ENCODE assay signal across 9 cellular contexts in the genomic region with DNA sequence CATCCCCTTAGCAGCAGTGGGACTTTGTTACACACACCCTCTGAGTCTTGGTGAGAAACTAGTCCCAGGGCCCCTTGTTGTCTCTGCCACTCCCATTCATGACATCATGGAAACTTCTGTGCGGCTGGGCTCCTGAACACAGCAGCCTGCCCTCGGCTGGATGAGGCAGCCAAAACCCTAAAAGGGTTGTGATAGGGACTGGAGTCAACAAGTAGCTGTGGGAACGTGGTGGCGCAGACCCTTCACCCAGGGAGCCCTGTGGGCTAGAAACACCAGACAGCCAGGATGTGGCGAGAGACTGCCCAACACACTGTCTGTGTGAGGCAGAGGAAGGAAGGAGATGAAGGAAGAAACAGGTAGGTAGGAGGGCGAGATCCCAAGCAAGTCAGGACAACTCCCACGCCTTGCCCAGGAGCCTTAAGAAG. TPM values are rescaled to one million over a fixed set of nuclear protein-coding genes. Genes with fewer than 3 reads are reported as not detected.
A peak's percentile ranks its signal among the peaks of the same experiment; 100 is the strongest.
DNase-seq lines count a peak whose midpoint lies in the region; ATAC-seq and TF ChIP-seq lines count a peak whose summit lies in the region.
"Had no signal": no experiment of that assay in that cellular context is flagged by ENCODE, and none has a peak within 500 bp of the region (broad histone marks: within the 10 kb centered on the region; RNA-seq: fewer than 3 reads in every experiment).

No MANE protein-coding gene starts in this region.

- H3K9me3 Mint-ChIP-seq in GM23338 = peaks cover 4% of the 10 kb centered on the region; the same call in 1 of the 3 replicates
- H3K9me3 Mint-ChIP-seq in activated CD4-positive, alpha-beta T cell treated with anti-CD3 and anti-CD28 coated beads, Interleukin-2, amount 10 ng/mL, durations not matched to agents 24 days and 14 days = no peaks in the 10 kb centered on the region
- H3K9me3 Mint-ChIP-seq in effector memory CD8-positive, alpha-beta T cell = no peaks in the 10 kb centered on the region

- H3K79me2 ChIP-seq in GM23338 (replicated peaks; ENCODE audit: insufficient read depth) = no peaks in the 10 kb centered on the region

- no peak for ATAC-seq in GM23338
- ATAC-seq in effector memory CD8-positive, alpha-beta T cell (replicated peaks) = peak; percentile 75
- no peak for ATAC-seq in HG02973 (IDR thresholded peaks at IDR 0.05; ENCODE audit: unreplicated experiment)
- ATAC-seq in GM21528 (IDR thresholded peaks at IDR 0.05; ENCODE audit: low FRiP score, unreplicated experiment) = no peak

- no peak overlapping the region for H3K27ac ChIP-seq in GM23338 (ENCODE audit: low read depth)
- H3K27ac ChIP-seq: thyroid gland had no signal

- no peaks in the 10 kb centered on the region for H3K27me3 ChIP-seq in GM23338 (ENCODE audit: insufficient read depth)
- H3K27me3 ChIP-seq: thyroid gland had no signal

- H3K36me3 Mint-ChIP-seq in GM23338 (ENCODE audit: low read depth) = no peaks in the 10 kb centered on the region
- peaks cover 56% of the 10 kb centered on the region for H3K36me3 Mint-ChIP-seq in activated CD4-positive, alpha-beta T cell treated with anti-CD3 and anti-CD28 coated beads, Interleukin-2, amount 10 ng/mL, durations not matched to agents 24 days and 14 days (ENCODE audit: low read depth)
- H3K36me3 Mint-ChIP-seq in effector memory CD8-positive, alpha-beta T cell (ENCODE audit: insufficient read depth) = peaks cover 59% of the 10 kb centered on the region

- H3K36me3 ChIP-seq in GM23338 (ENCODE audit: insufficient read depth) = no peaks in the 10 kb centered on the region
- H3K36me3 ChIP-seq: thyroid gland had no signal

- H3K27ac Mint-ChIP-seq in GM23338 = no peak overlapping the region
- peak overlapping the region; percentile 100 for H3K27ac Mint-ChIP-seq in activated CD4-positive, alpha-beta T cell treated with anti-CD3 and anti-CD28 coated beads, Interleukin-2, amount 10 ng/mL, durations not matched to agents 24 days and 14 days
- H3K27ac Mint-ChIP-seq in effector memory CD8-positive, alpha-beta T cell = peak overlapping the region; percentile 95 to 97

- H3K4me1 Mint-ChIP-seq in GM23338 = no peaks in the 10 kb centered on the region
- H3K4me1 Mint-ChIP-seq in activated CD4-positive, alpha-beta T cell treated with anti-CD3 and anti-CD28 coated beads, Interleukin-2, amount 10 ng/mL, durations not matched to agents 24 days and 14 days = peaks cover 65% of the 10 kb centered on the region
- peaks cover 52 to 70% of the 10 kb centered on the region in 2 donors for H3K4me1 Mint-ChIP-seq in effector memory CD8-positive, alpha-beta T cell (ENCODE audit: low read depth in 2 of 2)

- no peaks in the 10 kb centered on the region for H3K9me2 ChIP-seq in GM23338 (ENCODE audit: insufficient read depth)

- intact Hi-C loops in activated CD4-positive, alpha-beta T cell treated with anti-CD3 and anti-CD28 coated beads, Interleukin-2, amount 10 ng/mL, durations not matched to agents 24 days and 14 days (cut with micrococcal nuclease) = loop anchor here (1.0 kb wide), 1 partner anchor 32 kb away; no protein-coding TSS in a partner anchor

- H3F3A ChIP-seq in GM23338 (replicated peaks; ENCODE audit: low read depth) = no peaks in the 10 kb centered on the region

- H2AFZ ChIP-seq in GM23338 = 0 out of 2 replicates have a peak overlapping the region, but pooled peaks have one; percentile 63

- H4K20me1 ChIP-seq in GM23338 (replicated peaks; ENCODE audit: insufficient read depth) = no peaks in the 10 kb centered on the region

- peaks cover 12% of the 10 kb centered on the region for H3K27me3 Mint-ChIP-seq in GM23338 (ENCODE audit: insufficient read depth, low read depth, poor library complexity)
- H3K27me3 Mint-ChIP-seq in activated CD4-positive, alpha-beta T cell treated with anti-CD3 and anti-CD28 coated beads, Interleukin-2, amount 10 ng/mL, durations not matched to agents 24 days and 14 days = no peaks in the 10 kb centered on the region
- H3K27me3 Mint-ChIP-seq in effector memory CD8-positive, alpha-beta T cell = no peaks in the 10 kb centered on the region

- no peaks in the 10 kb centered on the region for H3K4me1 ChIP-seq in GM23338 (ENCODE audit: insufficient read depth)
- H3K4me1 ChIP-seq: thyroid gland had no signal

- H3K4me3 Mint-ChIP-seq in GM23338 = no peak overlapping the region
- H3K4me3 Mint-ChIP-seq in activated CD4-positive, alpha-beta T cell treated with anti-CD3 and anti-CD28 coated beads, Interleukin-2, amount 10 ng/mL, durations not matched to agents 24 days and 14 days = peak overlapping the region; percentile 90
- peak overlapping the region; percentile 73 to 95 for H3K4me3 Mint-ChIP-seq in effector memory CD8-positive, alpha-beta T cell

- TF ChIP-seq CTCF in GM23338 (conservative IDR thresholded peaks at IDR 0.05; ENCODE audit: low read depth in 2 of 2) = no peak

- DNase-seq in GM23338 (ENCODE audit: low spot score) (peak; percentile 9), NCI-H446 treated with DMSO at 0.1 percent for 48 hours (lab: John Stamatoyannopoulos, UW) (no peak), T1000 (lab: John Stamatoyannopoulos, UW) (no peak)
- peak; percentile 97 for DNase-seq in activated CD4-positive, alpha-beta T cell treated with anti-CD3 and anti-CD28 coated beads, Interleukin-2, amount 10 ng/mL, durations not matched to agents 24 days and 14 days
- DNase-seq in effector memory CD8-positive, alpha-beta T cell = peak; percentile 81 to 85 (median 83)
- peak; percentile 75 for DNase-seq in stimulated activated CD8-positive, alpha-beta memory T cell treated with anti-CD3 and anti-CD28 coated beads, Interleukin-12 subunit alpha, Interleukin-12 subunit beta, amount 100 ng/mL, for 4 hours (ENCODE audit: low read depth)

- no peak overlapping the region for H3K4me2 ChIP-seq in GM23338

- H3K4me3 ChIP-seq in GM23338 = no peak overlapping the region
- H3K4me3 ChIP-seq: thyroid gland had no signal

TF ChIP-seq in GM23338, 12 proteins besides CTCF, POLR2A, EP300 and RAD21:
- TF ChIP-seq, protein P1, sequence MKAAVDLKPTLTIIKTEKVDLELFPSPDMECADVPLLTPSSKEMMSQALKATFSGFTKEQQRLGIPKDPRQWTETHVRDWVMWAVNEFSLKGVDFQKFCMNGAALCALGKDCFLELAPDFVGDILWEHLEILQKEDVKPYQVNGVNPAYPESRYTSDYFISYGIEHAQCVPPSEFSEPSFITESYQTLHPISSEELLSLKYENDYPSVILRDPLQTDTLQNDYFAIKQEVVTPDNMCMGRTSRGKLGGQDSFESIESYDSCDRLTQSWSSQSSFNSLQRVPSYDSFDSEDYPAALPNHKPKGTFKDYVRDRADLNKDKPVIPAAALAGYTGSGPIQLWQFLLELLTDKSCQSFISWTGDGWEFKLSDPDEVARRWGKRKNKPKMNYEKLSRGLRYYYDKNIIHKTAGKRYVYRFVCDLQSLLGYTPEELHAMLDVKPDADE (IDR thresholded peaks at IDR 0.05) = no peak
- TF ChIP-seq NANOG (IDR thresholded peaks at IDR 0.05; ENCODE audit: borderline replicate concordance) (no peak), JUNB (IDR thresholded peaks at IDR 0.05; ENCODE audit: unreplicated experiment) (no peak), ZNF114 (CRISPR knock-in tag; IDR thresholded peaks at IDR 0.05) (no peak), EZH2phosphoT487 (IDR thresholded peaks at IDR 0.05; ENCODE audit: unreplicated experiment) (no peak), POLR2AphosphoS5 (IDR thresholded peaks at IDR 0.05; ENCODE audit: low read depth) (no peak), CREB1 (CRISPR knock-in tag; IDR thresholded peaks at IDR 0.05; ENCODE audit: low read depth) (no peak)

RNA-seq across cellular contexts. Expression of a gene that starts 3.9 kb away (rescaled TPM):
- not detected in 2 replicates for total RNA-seq in GM23338 (2014; rRNA removed; shearing (Covaris generic))
- not detected in 2 replicates for polyA plus RNA-seq in GM23338 (2016; fragmentation: Nextera tagmentation; extraction: Ambion mirVana)
- 381 and 400 TPM in 2 replicates for total RNA-seq in activated CD4-positive, alpha-beta T cell treated with anti-CD3 and anti-CD28 coated beads, Interleukin-2, amount 10 ng/mL, durations not matched to agents 24 days and 14 days

RNA-seq across cellular contexts. Expression of a gene that starts 5.5 kb away (rescaled TPM):
- total RNA-seq in GM23338 (2014; rRNA removed; shearing (Covaris generic)) = not detected in 2 replicates
- polyA plus RNA-seq in GM23338 (2016; fragmentation: Nextera tagmentation; extraction: Ambion mirVana) = not detected in 2 replicates
- 143 and 145 TPM in 2 replicates for total RNA-seq in activated CD4-positive, alpha-beta T cell treated with anti-CD3 and anti-CD28 coated beads, Interleukin-2, amount 10 ng/mL, durations not matched to agents 24 days and 14 days

RNA-seq across cellular contexts. Expression of a gene that starts 20.8 kb away (rescaled TPM):
- 42.2 and 42.8 TPM in 2 replicates for total RNA-seq in GM23338 (2014; rRNA removed; shearing (Covaris generic))
- polyA plus RNA-seq in GM23338 (2016; fragmentation: Nextera tagmentation; extraction: Ambion mirVana) = 9.9 and 11.8 TPM in 2 replicates
- 46.3 and 47.9 TPM in 2 replicates for total RNA-seq in activated CD4-positive, alpha-beta T cell treated with anti-CD3 and anti-CD28 coated beads, Interleukin-2, amount 10 ng/mL, durations not matched to agents 24 days and 14 days

RNA-seq across cellular contexts. Expression of a gene that starts 34.1 kb away (rescaled TPM):
- not detected in 2 replicates for total RNA-seq in GM23338 (2014; rRNA removed; shearing (Covaris generic))
- polyA plus RNA-seq in GM23338 (2016; fragmentation: Nextera tagmentation; extraction: Ambion mirVana) = not detected in 2 replicates
- total RNA-seq in activated CD4-positive, alpha-beta T cell treated with anti-CD3 and anti-CD28 coated beads, Interleukin-2, amount 10 ng/mL, durations not matched to agents 24 days and 14 days = 571 TPM in 2 replicates

Comparison
In these comparisons a context has a peak if more than half of its experiments do, and no peak if none do; other contexts are left out.
1. DNase-seq: peak in GM23338 (single experiment), activated CD4-positive, alpha-beta T cell treated with anti-CD3 and anti-CD28 coated beads, Interleukin-2, amount 10 ng/mL, durations not matched to agents 24 days and 14 days (single experiment), effector memory CD8-positive, alpha-beta T cell (3 of 3) and stimulated activated CD8-positive, alpha-beta memory T cell treated with anti-CD3 and anti-CD28 coated beads, Interleukin-12 subunit alpha, Interleukin-12 subunit beta, amount 100 ng/mL, for 4 hours (single experiment); none in NCI-H446 treated with DMSO at 0.1 percent for 48 hours (single experiment) and T1000 (single experiment).
2. RNA of a gene that starts 3.9 kb away (total RNA-seq): 381 to 400 TPM in activated CD4-positive, alpha-beta T cell treated with anti-CD3 and anti-CD28 coated beads, Interleukin-2, amount 10 ng/mL, durations not matched to agents 24 days and 14 days; not detected in GM23338; every median in the first group is over 100 times any median in the second.
3. RNA of a gene that starts 5.5 kb away (total RNA-seq): 143 to 145 TPM in activated CD4-positive, alpha-beta T cell treated with anti-CD3 and anti-CD28 coated beads, Interleukin-2, amount 10 ng/mL, durations not matched to agents 24 days and 14 days; not detected in GM23338; every median in the first group is over 100 times any median in the second.